ENCODE assay signal across 1 cellular context in the genomic region with DNA sequence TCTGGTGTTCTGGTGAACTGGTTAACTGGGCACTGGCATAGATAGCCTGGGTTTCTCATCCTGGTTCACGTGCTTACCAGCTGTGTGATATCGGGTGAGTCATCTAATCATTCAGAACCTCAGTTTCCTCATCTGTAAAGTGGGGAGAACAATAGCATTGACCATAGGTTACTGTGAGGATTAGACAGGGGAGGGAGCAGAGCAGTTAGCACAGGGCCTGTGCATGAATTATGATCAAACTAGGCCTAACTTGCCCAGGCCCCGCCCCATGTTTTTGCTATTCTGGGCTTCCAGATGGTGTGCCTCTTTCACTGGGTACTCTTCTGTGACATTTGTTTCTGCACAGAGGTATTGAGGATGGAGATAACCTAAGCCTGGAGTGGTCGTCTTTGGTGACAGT.
TF ChIP-seq lines count a peak whose summit lies in the region.

No MANE protein-coding gene starts in this region.

TF ChIP-seq in SK-N-SH, 30 proteins besides CTCF, POLR2A, EP300 and RAD21:
- TF ChIP-seq NFIC (IDR thresholded peaks at IDR 0.05; ENCODE audit: borderline replicate concordance) (no peak), ELF1 (IDR thresholded peaks at IDR 0.05) (no peak), GATA2 (CRISPR knock-in tag; IDR thresholded peaks at IDR 0.05) (no peak), YY1 (IDR thresholded peaks at IDR 0.05; ENCODE audit: low read depth) (no peak), EZH2phosphoT487 (IDR thresholded peaks at IDR 0.05; ENCODE audit: borderline replicate concordance, low read depth) (no peak), POLR2AphosphoS5 (IDR thresholded peaks at IDR 0.05; ENCODE audit: low read depth, low read length) (no peak), TEAD4 (IDR thresholded peaks at IDR 0.05; ENCODE audit: borderline replicate concordance, insufficient read depth) (no peak), RCOR1 (IDR thresholded peaks at IDR 0.05; ENCODE audit: low read length) (no peak), FOSL2 (IDR thresholded peaks at IDR 0.05; ENCODE audit: borderline replicate concordance, low read depth) (no peak), JUND (IDR thresholded peaks at IDR 0.05) (no peak), MXI1 (IDR thresholded peaks at IDR 0.05; ENCODE audit: low read depth, low read length) (no peak), SMC3 (IDR thresholded peaks at IDR 0.05; ENCODE audit: low read depth, low read length) (no peak), MEF2A (IDR thresholded peaks at IDR 0.05; ENCODE audit: borderline replicate concordance, low read depth) (no peak), RXRA (IDR thresholded peaks at IDR 0.05; ENCODE audit: borderline replicate concordance, low read depth) (no peak)
- TF ChIP-seq, protein P1, sequence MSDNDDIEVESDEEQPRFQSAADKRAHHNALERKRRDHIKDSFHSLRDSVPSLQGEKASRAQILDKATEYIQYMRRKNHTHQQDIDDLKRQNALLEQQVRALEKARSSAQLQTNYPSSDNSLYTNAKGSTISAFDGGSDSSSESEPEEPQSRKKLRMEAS (IDR thresholded peaks at IDR 0.05; ENCODE audit: low read depth), result no peak
- TF ChIP-seq, protein P2, sequence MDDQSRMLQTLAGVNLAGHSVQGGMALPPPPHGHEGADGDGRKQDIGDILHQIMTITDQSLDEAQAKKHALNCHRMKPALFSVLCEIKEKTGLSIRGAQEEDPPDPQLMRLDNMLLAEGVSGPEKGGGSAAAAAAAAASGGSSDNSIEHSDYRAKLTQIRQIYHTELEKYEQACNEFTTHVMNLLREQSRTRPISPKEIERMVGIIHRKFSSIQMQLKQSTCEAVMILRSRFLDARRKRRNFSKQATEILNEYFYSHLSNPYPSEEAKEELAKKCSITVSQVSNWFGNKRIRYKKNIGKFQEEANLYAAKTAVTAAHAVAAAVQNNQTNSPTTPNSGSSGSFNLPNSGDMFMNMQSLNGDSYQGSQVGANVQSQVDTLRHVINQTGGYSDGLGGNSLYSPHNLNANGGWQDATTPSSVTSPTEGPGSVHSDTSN (IDR thresholded peaks at IDR 0.05), result no peak
- TF ChIP-seq, protein P3, sequence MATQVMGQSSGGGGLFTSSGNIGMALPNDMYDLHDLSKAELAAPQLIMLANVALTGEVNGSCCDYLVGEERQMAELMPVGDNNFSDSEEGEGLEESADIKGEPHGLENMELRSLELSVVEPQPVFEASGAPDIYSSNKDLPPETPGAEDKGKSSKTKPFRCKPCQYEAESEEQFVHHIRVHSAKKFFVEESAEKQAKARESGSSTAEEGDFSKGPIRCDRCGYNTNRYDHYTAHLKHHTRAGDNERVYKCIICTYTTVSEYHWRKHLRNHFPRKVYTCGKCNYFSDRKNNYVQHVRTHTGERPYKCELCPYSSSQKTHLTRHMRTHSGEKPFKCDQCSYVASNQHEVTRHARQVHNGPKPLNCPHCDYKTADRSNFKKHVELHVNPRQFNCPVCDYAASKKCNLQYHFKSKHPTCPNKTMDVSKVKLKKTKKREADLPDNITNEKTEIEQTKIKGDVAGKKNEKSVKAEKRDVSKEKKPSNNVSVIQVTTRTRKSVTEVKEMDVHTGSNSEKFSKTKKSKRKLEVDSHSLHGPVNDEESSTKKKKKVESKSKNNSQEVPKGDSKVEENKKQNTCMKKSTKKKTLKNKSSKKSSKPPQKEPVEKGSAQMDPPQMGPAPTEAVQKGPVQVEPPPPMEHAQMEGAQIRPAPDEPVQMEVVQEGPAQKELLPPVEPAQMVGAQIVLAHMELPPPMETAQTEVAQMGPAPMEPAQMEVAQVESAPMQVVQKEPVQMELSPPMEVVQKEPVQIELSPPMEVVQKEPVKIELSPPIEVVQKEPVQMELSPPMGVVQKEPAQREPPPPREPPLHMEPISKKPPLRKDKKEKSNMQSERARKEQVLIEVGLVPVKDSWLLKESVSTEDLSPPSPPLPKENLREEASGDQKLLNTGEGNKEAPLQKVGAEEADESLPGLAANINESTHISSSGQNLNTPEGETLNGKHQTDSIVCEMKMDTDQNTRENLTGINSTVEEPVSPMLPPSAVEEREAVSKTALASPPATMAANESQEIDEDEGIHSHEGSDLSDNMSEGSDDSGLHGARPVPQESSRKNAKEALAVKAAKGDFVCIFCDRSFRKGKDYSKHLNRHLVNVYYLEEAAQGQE (IDR thresholded peaks at IDR 0.05; ENCODE audit: low read depth, low read length), result no peak
- TF ChIP-seq, protein P4, sequence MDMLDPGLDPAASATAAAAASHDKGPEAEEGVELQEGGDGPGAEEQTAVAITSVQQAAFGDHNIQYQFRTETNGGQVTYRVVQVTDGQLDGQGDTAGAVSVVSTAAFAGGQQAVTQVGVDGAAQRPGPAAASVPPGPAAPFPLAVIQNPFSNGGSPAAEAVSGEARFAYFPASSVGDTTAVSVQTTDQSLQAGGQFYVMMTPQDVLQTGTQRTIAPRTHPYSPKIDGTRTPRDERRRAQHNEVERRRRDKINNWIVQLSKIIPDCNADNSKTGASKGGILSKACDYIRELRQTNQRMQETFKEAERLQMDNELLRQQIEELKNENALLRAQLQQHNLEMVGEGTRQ (IDR thresholded peaks at IDR 0.05; ENCODE audit: borderline replicate concordance, low read depth, low read length), result no peak
